Comparison of ENCODE assay signal across 8 cellular contexts in the genomic region with DNA sequence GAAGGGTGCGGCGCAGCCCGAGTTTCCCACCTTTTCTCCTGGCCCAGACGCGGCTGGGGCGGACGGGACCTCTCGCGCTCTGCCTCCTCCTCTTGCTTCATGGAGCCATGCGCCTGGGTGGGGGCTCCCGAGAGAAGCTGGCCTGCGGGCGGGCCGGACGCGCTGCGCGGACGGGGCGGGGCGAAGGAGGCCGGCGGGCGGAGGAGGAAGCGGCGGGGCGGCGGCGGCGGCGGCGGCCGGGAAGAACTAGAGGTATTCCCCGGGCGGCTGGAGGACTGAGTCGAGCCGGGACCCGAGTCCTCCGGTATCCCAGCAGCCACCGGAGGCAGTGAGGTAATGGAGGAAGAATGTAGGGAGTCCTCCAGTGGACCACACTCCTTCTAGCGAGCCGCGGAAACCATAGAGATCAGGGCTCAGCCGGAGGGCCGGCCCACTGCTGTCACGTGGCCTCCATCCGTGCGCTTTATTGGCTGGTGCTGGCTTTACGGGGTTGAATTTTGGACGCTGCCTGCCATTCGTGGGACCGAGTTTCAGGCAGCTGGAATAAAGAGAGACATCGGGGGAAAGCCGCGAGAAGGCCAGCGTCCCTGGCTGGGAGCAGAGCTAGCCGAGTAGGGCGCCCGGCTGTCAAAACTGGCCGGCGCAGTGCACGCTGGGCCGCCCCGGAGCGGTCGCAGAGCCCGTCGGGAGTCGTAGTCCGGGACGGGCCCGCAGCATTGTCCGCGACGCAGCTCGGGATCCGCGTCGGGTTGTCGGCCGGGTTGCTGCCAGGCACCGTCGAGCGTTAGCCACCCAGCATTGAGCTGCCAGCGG. TPM values are rescaled to one million over a fixed set of nuclear protein-coding genes. Genes with fewer than 3 reads are reported as not detected.
A peak's percentile ranks its signal among the peaks of the same experiment; 100 is the strongest.
DNase-seq lines count a peak whose midpoint lies in the region; ATAC-seq and TF ChIP-seq lines count a peak whose summit lies in the region.
"Not testable (repeated sequence)": the region's sequence is repeated elsewhere in the genome, so short reads cannot be mapped to it uniquely, and the experiment has no call there.

A gene (minus strand): TSS at position 177 of the 813 bp plus-strand sequence. CDS start 11,722 bp downstream, outside the sequence.

- H3K9me3 ChIP-seq in breast epithelium; iPS-15b (ENCODE audit: control insufficient read depth, insufficient read depth, low read length); aorta (ENCODE audit: control insufficient read depth, low read length): not testable (repeated sequence)

- CTCF ChIA-PET in activated B cell treated with CpG ODN at 0.5 μM for 24 hours (lab: Charles Lee) = interaction anchor here (1.8 kb wide), 1 partner anchor 295 kb away, joined by 4 read pairs; no protein-coding TSS in a partner anchor

- ATAC-seq in GM18520 (IDR thresholded peaks at IDR 0.05; ENCODE audit: unreplicated experiment) (peak; percentile 92), HG03025 (IDR thresholded peaks at IDR 0.05; ENCODE audit: low FRiP score, unreplicated experiment) (peak; percentile 91), activated B cell treated with CpG ODN at 0.5 μM for 24 hours (ENCODE audit: low read depth) (peak; percentile 83), sciatic nerve (peak; percentile 99), aorta (ENCODE audit: low FRiP score) (peak; percentile 99)

- H3K36me3 ChIP-seq in breast epithelium; iPS-15b (ENCODE audit: control insufficient read depth, insufficient read depth, low read length); aorta (ENCODE audit: control insufficient read depth in 1 of 2, insufficient read depth in 2 of 2, low read length in 1 of 2): not testable (repeated sequence)

- H3K36me3 Mint-ChIP-seq in activated B cell treated with CpG ODN at 0.5 μM for 24 hours (ENCODE audit: low read depth) = peaks cover 31% of the 10 kb centered on the region

- H3K4me3 ChIP-seq in breast epithelium (peak within 1 kb of the TSS; percentile 53 to 83 (median 64)), iPS-15b (ENCODE audit: low read depth, low read length) (peak within 1 kb of the TSS; percentile 67), aorta (ENCODE audit: low read length in 2 of 2) (peak within 1 kb of the TSS; percentile 33 to 39)

- WGBS in aorta, 2 donors = 1% methylated on average over 18 to 79 of the region's 85 CpGs

- H3K27me3 Mint-ChIP-seq in activated B cell treated with CpG ODN at 0.5 μM for 24 hours = not testable (repeated sequence)

- peak within 1 kb of the TSS; percentile 83 for H3K27ac Mint-ChIP-seq in activated B cell treated with CpG ODN at 0.5 μM for 24 hours

- intact Hi-C loops in activated B cell treated with CpG ODN at 0.5 μM for 24 hours (cut with micrococcal nuclease) = loop anchor here (2.0 to 5.0 kb wide), 2 partner anchors 141 to 346 kb away; no protein-coding TSS in a partner anchor
- intact Hi-C loops in breast epithelium (cut with DNase I; ENCODE audit: low total_unique reads); sciatic nerve (cut with DNase I): not testable (repeated sequence)
- intact Hi-C loops in aorta (cut with DNase I) = loop anchor here in 1 of 2 donors (10.0 kb wide), 1 partner anchor 139 kb away; a partner anchor contains a TSS

- H3K4me1 ChIP-seq in breast epithelium; iPS-15b (ENCODE audit: control insufficient read depth, insufficient read depth, low read length): not testable (repeated sequence)
- peaks cover 2 to 15% of the 10 kb centered on the region in 2 donors for H3K4me1 ChIP-seq in aorta (ENCODE audit: control insufficient read depth in 1 of 2, insufficient read depth in 2 of 2, low read length in 2 of 2)

- H3K27ac ChIP-seq in breast epithelium (peak within 1 kb of the TSS; percentile 90 to 98), aorta (ENCODE audit: low read depth in 1 of 2, low read length in 2 of 2) (peak within 1 kb of the TSS in 1 of 2 donors; percentile 60)

- H3K4me3 Mint-ChIP-seq in activated B cell treated with CpG ODN at 0.5 μM for 24 hours = peak within 1 kb of the TSS; percentile 88

- peak within 1 kb of the TSS; percentile 65 for H3K9ac ChIP-seq in iPS-15b (ENCODE audit: low read depth, low read length)

- H3K9me3 Mint-ChIP-seq in activated B cell treated with CpG ODN at 0.5 μM for 24 hours = not testable (repeated sequence)

- TF ChIP-seq CTCF in activated B cell treated with CpG ODN at 0.5 μM for 24 hours (IDR thresholded peaks at IDR 0.05); breast epithelium (IDR thresholded peaks at IDR 0.05): not testable (repeated sequence)

- TF ChIP-seq POLR2A in breast epithelium (IDR thresholded peaks at IDR 0.05) = peak; percentile 49

- H3K27me3 ChIP-seq in breast epithelium; iPS-15b (ENCODE audit: control insufficient read depth, insufficient read depth, low read length); aorta (ENCODE audit: control insufficient read depth in 1 of 2, insufficient read depth in 2 of 2, low read length in 1 of 2): not testable (repeated sequence)

- DNase-seq in NCI-H2196 treated with DMSO at 0.1 percent for 48 hours (lab: John Stamatoyannopoulos, UW; ENCODE audit: unreplicated experiment) (peak; percentile 19), activated B cell treated with CpG ODN at 0.5 μM for 24 hours (peak; percentile 79), breast epithelium (ENCODE audit: low spot score in 2 of 2) (peak; percentile 62 to 90), sciatic nerve (ENCODE audit: low spot score) (peak; percentile 86), aorta (peak; percentile 86 to 91)

- peaks cover 34% of the 10 kb centered on the region for H3K4me1 Mint-ChIP-seq in activated B cell treated with CpG ODN at 0.5 μM for 24 hours

- POLR2A ChIA-PET in activated B cell treated with CpG ODN at 0.5 μM for 24 hours (lab: Charles Lee) = interaction anchor here (0.6 to 0.7 kb wide), 3 partner anchors 15 to 205 kb away, joined by 3 to 6 read pairs (median 4); a partner anchor contains a TSS

RNA-seq across cellular contexts. Expression of the gene that starts here (rescaled TPM):
- total RNA-seq in activated B cell treated with CpG ODN at 0.5 μM for 24 hours (14.9 and 15.5 TPM in 2 replicates), breast epithelium (10 to 100 TPM; 14.4 to 16.4 (median 15.0) TPM), sciatic nerve (15.9 TPM), aorta (10 to 100 TPM; 15.7 to 17.3 TPM)
- 1 to 10 TPM; 3.5 to 8.2 TPM for polyA plus RNA-seq in aorta

Comparison
In these comparisons a context has a peak if more than half of its experiments do, and no peak if none do; other contexts are left out.
1. DNase-seq: peak in every context shown above with its lines; median percentile 88 in aorta; 86 in sciatic nerve; 79 in activated B cell treated with CpG ODN at 0.5 μM for 24 hours; 76 in breast epithelium; 19 in NCI-H2196 treated with DMSO at 0.1 percent for 48 hours.